Comparison of ENCODE assay signal across 3 cellular contexts in genomic region chr3:62052331-62052730, GRCh38.
"Had no signal": no experiment of that assay in that cellular context is flagged by ENCODE, and none has a peak within 500 bp of the region (broad histone marks: within the 10 kb centered on the region; RNA-seq: fewer than 3 reads in every experiment).

No MANE protein-coding gene starts in this region.

- DNase-seq: GDM1, GF-D8 had no signal

- H3K4me3 ChIP-seq: GM12878 had no signal
